In the genomic region with DNA sequence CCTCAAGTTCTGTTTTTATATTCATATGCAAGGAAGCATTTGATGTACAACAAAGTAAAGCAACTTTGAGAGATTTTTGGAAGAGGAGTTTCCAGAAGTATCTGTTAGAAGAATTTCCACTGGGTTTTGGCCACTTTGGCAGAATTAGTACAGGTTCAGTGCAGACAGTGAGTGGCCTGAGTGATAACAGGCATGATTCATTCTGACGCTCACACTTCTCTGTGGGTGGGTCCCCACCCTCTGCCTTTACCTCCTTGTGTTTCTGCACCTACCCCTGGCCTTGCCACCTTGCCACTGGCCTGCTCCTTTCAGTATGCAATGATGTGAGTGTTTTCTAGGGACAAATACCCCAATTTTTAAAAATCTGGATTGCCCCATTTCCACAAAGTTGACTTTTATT, we compare ENCODE assay signal across 7 cellular contexts.
DNase-seq lines count a peak whose midpoint lies in the region; ATAC-seq, FAIRE-seq and TF ChIP-seq lines count a peak whose summit lies in the region.
"Not testable (repeated sequence)": the region's sequence is repeated elsewhere in the genome, so short reads cannot be mapped to it uniquely, and the experiment has no call there.

No MANE protein-coding gene starts in this region.

- peaks cover 49% of the 10 kb centered on the region for H3K4me1 ChIP-seq in A549
- peaks cover 0 to 20% of the 10 kb centered on the region in 2 donors for H3K4me1 ChIP-seq in thyroid gland

- not testable (repeated sequence) for TF ChIP-seq POLR2A in A549 (IDR thresholded peaks at IDR 0.05; ENCODE audit: low read length); thyroid gland (IDR thresholded peaks at IDR 0.05)

- not testable (repeated sequence) for H3K4me3 ChIP-seq in A549; epithelial cell of esophagus (ENCODE audit: low read length); thyroid gland (replicated peaks in 1 of 3)

- WGBS in A549 (ENCODE audit: missing lambda C conversion rate): 71% methylated on average over 1 of the region's 1 CpG
- 75 to 88% methylated on average over 1 of the region's 1 CpG for WGBS in thyroid gland, 2 donors

- H3K36me3 ChIP-seq in thyroid gland: not testable (repeated sequence)

- not testable (repeated sequence) for DNase-seq in A549 (ENCODE audit: low read depth in 1 of 2, low spot score in 1 of 2); thyroid gland
- DNase-seq in NCI-H226: peak; percentile 32
- peak; percentile 16 for DNase-seq in activated CD4-positive, alpha-beta T cell treated with anti-CD3 and anti-CD28 coated beads for 36 hours
- DNase-seq in epithelial cell of esophagus (ENCODE audit: low read depth): peak; percentile 18
- peak; percentile 6 for DNase-seq in stimulated activated CD4-positive, alpha-beta T cell treated with anti-CD3 and anti-CD28 coated beads, Interleukin-15, amount 100 ng/mL, for 24 hours

- CTCF ChIA-PET in A549 (lab: Yijun Ruan, JAX); activated CD4-positive, alpha-beta T cell treated with anti-CD3 and anti-CD28 coated beads for 36 hours (lab: Charles Lee): not testable (repeated sequence)

- H3K4me2 ChIP-seq in A549: 0 out of 3 replicates have a peak overlapping the region, but pooled peaks have one; percentile 0

- POLR2A ChIA-PET in A549 (lab: Yijun Ruan, JAX); activated CD4-positive, alpha-beta T cell treated with anti-CD3 and anti-CD28 coated beads for 36 hours (lab: Charles Lee): not testable (repeated sequence)

- H3K27me3 Mint-ChIP-seq in activated CD4-positive, alpha-beta T cell treated with anti-CD3 and anti-CD28 coated beads for 36 hours: not testable (repeated sequence)
- peaks cover 18% of the 10 kb centered on the region for H3K27me3 Mint-ChIP-seq in activated T-helper 17 cell treated with anti-CD3 and anti-CD28 coated beads, Interleukin-2, amount 50 U/mL, for 72 hours

- H3K36me3 Mint-ChIP-seq in activated CD4-positive, alpha-beta T cell treated with anti-CD3 and anti-CD28 coated beads for 36 hours (ENCODE audit: low read depth); activated T-helper 17 cell treated with anti-CD3 and anti-CD28 coated beads, Interleukin-2, amount 50 U/mL, for 72 hours (ENCODE audit: low read depth): not testable (repeated sequence)

- not testable (repeated sequence) for H3K4me1 Mint-ChIP-seq in activated CD4-positive, alpha-beta T cell treated with anti-CD3 and anti-CD28 coated beads for 36 hours; activated T-helper 17 cell treated with anti-CD3 and anti-CD28 coated beads, Interleukin-2, amount 50 U/mL, for 72 hours

- peak overlapping the region in 1 of 2 experiments; percentile 56; a peak in 3 of 6 replicates for H3K27ac ChIP-seq in A549
- H3K27ac ChIP-seq in thyroid gland: peak overlapping the region; percentile 11 to 52 (median 39)

- H3K4me3 Mint-ChIP-seq in activated CD4-positive, alpha-beta T cell treated with anti-CD3 and anti-CD28 coated beads for 36 hours; activated T-helper 17 cell treated with anti-CD3 and anti-CD28 coated beads, Interleukin-2, amount 50 U/mL, for 72 hours: not testable (repeated sequence)

- FAIRE-seq in A549 (lab: Jason Lieb, UNC): not testable (repeated sequence)

- TF ChIP-seq RAD21 in A549 (conservative IDR thresholded peaks at IDR 0.05 in 1 of 2, IDR thresholded peaks at IDR 0.05 in 1 of 2): not testable (repeated sequence)

- not testable (repeated sequence) for TF ChIP-seq CTCF in A549 (IDR thresholded peaks at IDR 0.05); epithelial cell of esophagus (IDR thresholded peaks at IDR 0.05; ENCODE audit: insufficient read depth, low read depth, low read length, missing control alignments); thyroid gland (IDR thresholded peaks at IDR 0.05)

- H3K27ac Mint-ChIP-seq in activated CD4-positive, alpha-beta T cell treated with anti-CD3 and anti-CD28 coated beads for 36 hours; activated T-helper 17 cell treated with anti-CD3 and anti-CD28 coated beads, Interleukin-2, amount 50 U/mL, for 72 hours: not testable (repeated sequence)

- peak in 1 of 2 experiments; percentile 42; a peak in 2 of 6 replicates for ATAC-seq in A549
- peak; percentile 58 for ATAC-seq in activated CD4-positive, alpha-beta T cell treated with anti-CD3 and anti-CD28 coated beads for 36 hours
- ATAC-seq in activated T-helper 17 cell treated with anti-CD3 and anti-CD28 coated beads, Interleukin-2, amount 50 U/mL, for 72 hours (replicated peaks): peak; percentile 69

- TF ChIP-seq EP300 in A549 (IDR thresholded peaks at IDR 0.05): not testable (repeated sequence)

- not testable (repeated sequence) for H3K9me3 ChIP-seq in A549, thyroid gland

- intact Hi-C loops in activated CD4-positive, alpha-beta T cell treated with anti-CD3 and anti-CD28 coated beads for 36 hours (cut with DNase I, micrococcal nuclease): not testable (repeated sequence)
- intact Hi-C loops in thyroid gland (cut with DNase I): loop anchor here (2.0 kb wide), 1 partner anchor 31 kb away; no protein-coding TSS in a partner anchor

- not testable (repeated sequence) for H3K9me3 Mint-ChIP-seq in activated CD4-positive, alpha-beta T cell treated with anti-CD3 and anti-CD28 coated beads for 36 hours (ENCODE audit: low read depth); activated T-helper 17 cell treated with anti-CD3 and anti-CD28 coated beads, Interleukin-2, amount 50 U/mL, for 72 hours

- H3K27me3 ChIP-seq in thyroid gland: not testable (repeated sequence)
